Comparison of ENCODE assay signal across 1 cellular context in genomic region chr16:57244767-57245471, GRCh38.
TF ChIP-seq lines count a peak whose summit lies in the region.

Gene ARL2BP (plus strand): TSS chr16:57245259. CDS start chr16:57245368, 109 bp downstream.

TF ChIP-seq in HepG2, 621 proteins besides CTCF, POLR2A, EP300 and RAD21 (continued from another document and continues in another):
- TF ChIP-seq CSRNP1 (CRISPR knock-in tag; IDR thresholded peaks at IDR 0.05), result peak; percentile 92
- TF ChIP-seq AHR (CRISPR knock-in tag; IDR thresholded peaks at IDR 0.05), result peak; percentile 72; the same call in 1 of the 2 replicates
- peak; percentile 45; the same call in 1 of the 2 replicates for TF ChIP-seq MIER3 (CRISPR knock-in tag; IDR thresholded peaks at IDR 0.05; ENCODE audit: borderline replicate concordance)
- TF ChIP-seq ZFP91 (CRISPR knock-in tag; IDR thresholded peaks at IDR 0.05; ENCODE audit: borderline replicate concordance), result peak; percentile 93
- peak; percentile 97 for TF ChIP-seq ZNF567 (CRISPR knock-in tag; IDR thresholded peaks at IDR 0.05; ENCODE audit: borderline replicate concordance)
- TF ChIP-seq ZNF510 (CRISPR knock-in tag; IDR thresholded peaks at IDR 0.05; ENCODE audit: low read depth), result peak; percentile 88; the same call in 1 of the 2 replicates
- TF ChIP-seq MATR3 (CRISPR knock-in tag; IDR thresholded peaks at IDR 0.05), result no peak
- peak; percentile 80; the same call in 1 of the 2 replicates for TF ChIP-seq ZNF546 (CRISPR knock-in tag; conservative IDR thresholded peaks at IDR 0.05)
- no peak for TF ChIP-seq ZNF570 (CRISPR knock-in tag; IDR thresholded peaks at IDR 0.05; ENCODE audit: borderline replicate concordance)
- TF ChIP-seq, protein P1, sequence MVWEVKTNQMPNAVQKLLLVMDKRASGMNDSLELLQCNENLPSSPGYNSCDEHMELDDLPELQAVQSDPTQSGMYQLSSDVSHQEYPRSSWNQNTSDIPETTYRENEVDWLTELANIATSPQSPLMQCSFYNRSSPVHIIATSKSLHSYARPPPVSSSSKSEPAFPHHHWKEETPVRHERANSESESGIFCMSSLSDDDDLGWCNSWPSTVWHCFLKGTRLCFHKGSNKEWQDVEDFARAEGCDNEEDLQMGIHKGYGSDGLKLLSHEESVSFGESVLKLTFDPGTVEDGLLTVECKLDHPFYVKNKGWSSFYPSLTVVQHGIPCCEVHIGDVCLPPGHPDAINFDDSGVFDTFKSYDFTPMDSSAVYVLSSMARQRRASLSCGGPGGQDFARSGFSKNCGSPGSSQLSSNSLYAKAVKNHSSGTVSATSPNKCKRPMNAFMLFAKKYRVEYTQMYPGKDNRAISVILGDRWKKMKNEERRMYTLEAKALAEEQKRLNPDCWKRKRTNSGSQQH (CRISPR knock-in tag; IDR thresholded peaks at IDR 0.05; ENCODE audit: low read depth), result no peak; the same call in 1 of the 2 replicates
- TF ChIP-seq GTF3A (CRISPR knock-in tag; conservative IDR thresholded peaks at IDR 0.05), result no peak
- peak; percentile 82; the same call in 1 of the 2 replicates for TF ChIP-seq ZNF142 (CRISPR knock-in tag; IDR thresholded peaks at IDR 0.05)
- peak; percentile 90; the same call in 1 of the 2 replicates for TF ChIP-seq ZNF234 (CRISPR knock-in tag; conservative IDR thresholded peaks at IDR 0.05)
- TF ChIP-seq ZNF331 (CRISPR knock-in tag; IDR thresholded peaks at IDR 0.05), result peak; percentile 82
- TF ChIP-seq ZNF432 (CRISPR knock-in tag; IDR thresholded peaks at IDR 0.05; ENCODE audit: borderline replicate concordance), result no peak
- TF ChIP-seq ARID3A (IDR thresholded peaks at IDR 0.05; ENCODE audit: low read depth, low read length), result no peak
- peak; percentile 95 for TF ChIP-seq ERF (CRISPR knock-in tag; IDR thresholded peaks at IDR 0.05)
- TF ChIP-seq, protein P2, sequence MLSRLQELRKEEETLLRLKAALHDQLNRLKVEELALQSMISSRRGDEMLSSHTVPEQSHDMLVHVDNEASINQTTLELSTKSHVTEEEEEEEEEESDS (CRISPR knock-in tag; IDR thresholded peaks at IDR 0.05; ENCODE audit: borderline replicate concordance), result peak; percentile 94; the same call in 1 of the 2 replicates
- peak; percentile 67; the same call in 1 of the 2 replicates for TF ChIP-seq POLR2AphosphoS2 (IDR thresholded peaks at IDR 0.05; ENCODE audit: low read depth, low read length)
- peak; percentile 99 for TF ChIP-seq ATF7-NPFF (CRISPR knock-in tag; IDR thresholded peaks at IDR 0.05; ENCODE audit: low read depth)
- TF ChIP-seq FOXA3 (CRISPR knock-in tag; IDR thresholded peaks at IDR 0.05), result peak; percentile 65
- TF ChIP-seq CENPT (CRISPR knock-in tag; IDR thresholded peaks at IDR 0.05; ENCODE audit: low read depth), result peak; percentile 65; the same call in 1 of the 2 replicates
- 0 out of 2 replicates have a peak, but pooled peaks have one; percentile 46 for TF ChIP-seq HNRNPL (IDR thresholded peaks at IDR 0.05; ENCODE audit: low read depth, low read length)
- peak; percentile 69; the same call in 1 of the 2 replicates for TF ChIP-seq SIN3A (IDR thresholded peaks at IDR 0.05; ENCODE audit: borderline replicate concordance, low read depth, low read length)
- TF ChIP-seq EEA1 (CRISPR knock-in tag; IDR thresholded peaks at IDR 0.05; ENCODE audit: borderline replicate concordance), result peak; percentile 81; the same call in 1 of the 2 replicates
- peak; percentile 74; the same call in 1 of the 2 replicates for TF ChIP-seq ZNF556 (CRISPR knock-in tag; IDR thresholded peaks at IDR 0.05; ENCODE audit: borderline replicate concordance)
- TF ChIP-seq RFX1 (IDR thresholded peaks at IDR 0.05), result peak; percentile 98
- 0 out of 2 replicates have a peak, but pooled peaks have one; percentile 71 for TF ChIP-seq ARID2 (CRISPR knock-in tag; IDR thresholded peaks at IDR 0.05; ENCODE audit: borderline replicate concordance)
- no peak; the same call in 1 of the 2 replicates for TF ChIP-seq FOSL2 (CRISPR knock-in tag; IDR thresholded peaks at IDR 0.05)
- TF ChIP-seq ZNF143 (CRISPR knock-in tag; IDR thresholded peaks at IDR 0.05), result peak; percentile 37; the same call in 1 of the 2 replicates
- peak; percentile 98 for TF ChIP-seq SAFB2 (CRISPR knock-in tag; IDR thresholded peaks at IDR 0.05; ENCODE audit: borderline replicate concordance, low read depth)
- 0 out of 2 replicates have a peak, but pooled peaks have one; percentile 77 for TF ChIP-seq WIZ (CRISPR knock-in tag; IDR thresholded peaks at IDR 0.05)
- TF ChIP-seq ZNF275 (CRISPR knock-in tag; IDR thresholded peaks at IDR 0.05; ENCODE audit: borderline replicate concordance), result peak; percentile 87
- TF ChIP-seq AGO2 (optimal IDR thresholded peaks at IDR 0.05; ENCODE audit: low read depth, low read length), result peak; percentile 97
- TF ChIP-seq ZNF616 (CRISPR knock-in tag; IDR thresholded peaks at IDR 0.05; ENCODE audit: low read depth), result 0 out of 2 replicates have a peak, but pooled peaks have one; percentile 12
- TF ChIP-seq, protein P3, sequence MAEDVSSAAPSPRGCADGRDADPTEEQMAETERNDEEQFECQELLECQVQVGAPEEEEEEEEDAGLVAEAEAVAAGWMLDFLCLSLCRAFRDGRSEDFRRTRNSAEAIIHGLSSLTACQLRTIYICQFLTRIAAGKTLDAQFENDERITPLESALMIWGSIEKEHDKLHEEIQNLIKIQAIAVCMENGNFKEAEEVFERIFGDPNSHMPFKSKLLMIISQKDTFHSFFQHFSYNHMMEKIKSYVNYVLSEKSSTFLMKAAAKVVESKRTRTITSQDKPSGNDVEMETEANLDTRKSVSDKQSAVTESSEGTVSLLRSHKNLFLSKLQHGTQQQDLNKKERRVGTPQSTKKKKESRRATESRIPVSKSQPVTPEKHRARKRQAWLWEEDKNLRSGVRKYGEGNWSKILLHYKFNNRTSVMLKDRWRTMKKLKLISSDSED (CRISPR knock-in tag; IDR thresholded peaks at IDR 0.05), result no peak
- TF ChIP-seq ZC3H4 (CRISPR knock-in tag; IDR thresholded peaks at IDR 0.05; ENCODE audit: borderline replicate concordance), result no peak
- peak; percentile 41; the same call in 1 of the 2 replicates for TF ChIP-seq ZNF792 (CRISPR knock-in tag; IDR thresholded peaks at IDR 0.05)
- TF ChIP-seq MED8 (CRISPR knock-in tag; IDR thresholded peaks at IDR 0.05; ENCODE audit: insufficient replicate concordance), result no peak
- TF ChIP-seq ZNF558 (CRISPR knock-in tag; IDR thresholded peaks at IDR 0.05; ENCODE audit: borderline replicate concordance), result peak; percentile 18; the same call in 1 of the 2 replicates
- TF ChIP-seq ZFP41 (CRISPR knock-in tag; IDR thresholded peaks at IDR 0.05; ENCODE audit: borderline replicate concordance), result peak; percentile 96; the same call in 1 of the 2 replicates
- TF ChIP-seq, protein P4, sequence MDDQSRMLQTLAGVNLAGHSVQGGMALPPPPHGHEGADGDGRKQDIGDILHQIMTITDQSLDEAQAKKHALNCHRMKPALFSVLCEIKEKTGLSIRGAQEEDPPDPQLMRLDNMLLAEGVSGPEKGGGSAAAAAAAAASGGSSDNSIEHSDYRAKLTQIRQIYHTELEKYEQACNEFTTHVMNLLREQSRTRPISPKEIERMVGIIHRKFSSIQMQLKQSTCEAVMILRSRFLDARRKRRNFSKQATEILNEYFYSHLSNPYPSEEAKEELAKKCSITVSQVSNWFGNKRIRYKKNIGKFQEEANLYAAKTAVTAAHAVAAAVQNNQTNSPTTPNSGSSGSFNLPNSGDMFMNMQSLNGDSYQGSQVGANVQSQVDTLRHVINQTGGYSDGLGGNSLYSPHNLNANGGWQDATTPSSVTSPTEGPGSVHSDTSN (CRISPR knock-in tag; IDR thresholded peaks at IDR 0.05; ENCODE audit: borderline replicate concordance), result peak; percentile 78
- TF ChIP-seq MZF1 (CRISPR knock-in tag; IDR thresholded peaks at IDR 0.05; ENCODE audit: borderline replicate concordance), result no peak
- TF ChIP-seq KDM3A (CRISPR knock-in tag; IDR thresholded peaks at IDR 0.05; ENCODE audit: low read depth), result peak; percentile 77
